18 cellular contexts compared by ENCODE assay signal in genomic region chr1:91879739-91880138, GRCh38.
"Had no signal": no experiment of that assay in that cellular context is flagged by ENCODE, and none has a peak within 500 bp of the region (broad histone marks: within the 10 kb centered on the region; RNA-seq: fewer than 3 reads in every experiment).

No MANE protein-coding gene starts in this region.

- DNase-seq: activated CD4-positive, alpha-beta memory T cell treated with anti-CD3 and anti-CD28 coated beads, Interleukin-2, amount 10 ng/mL, durations not matched to agents 7 days and 5 days; activated CD4-positive, alpha-beta T cell treated with anti-CD3 and anti-CD28 coated beads for 4 hours; activated gamma-delta T cell; activated T-cell treated with anti-CD3 and anti-CD28 coated beads, Interleukin-2, amount 50 U/mL, for 4 hours; brain microvascular endothelial cell; cortex of kidney; effector CD8-positive, alpha-beta T cell; stimulated activated CD4-positive, alpha-beta T cell treated with anti-CD3 and anti-CD28 coated beads, Interleukin-1b, Interleukin-23, amount 100 ng/mL, for 48 hours; stomach; T-helper 2 cell; upper lobe of right lung had no signal

- H2AFZ ChIP-seq: parathyroid adenoma had no signal

- H3K27me3 ChIP-seq: brain microvascular endothelial cell, gastroesophageal sphincter, upper lobe of right lung had no signal

- H3K36me3 ChIP-seq: brain microvascular endothelial cell, gastroesophageal sphincter, stomach, thoracic aorta, upper lobe of right lung had no signal

- H3K36me3 Mint-ChIP-seq: WTC11 had no signal

- H3K27ac Mint-ChIP-seq: activated CD4-positive, alpha-beta memory T cell treated with anti-CD3 and anti-CD28 coated beads, Interleukin-2, amount 10 ng/mL, durations not matched to agents 7 days and 5 days; activated naive CD4-positive, alpha-beta T cell treated with anti-CD3 and anti-CD28 coated beads, Interleukin-2, amount 50 U/mL, for 72 hours; WTC11 had no signal

- H3K9me3 Mint-ChIP-seq: activated CD4-positive, alpha-beta memory T cell treated with anti-CD3 and anti-CD28 coated beads, Interleukin-2, amount 10 ng/mL, durations not matched to agents 7 days and 5 days; activated naive CD4-positive, alpha-beta T cell treated with anti-CD3 and anti-CD28 coated beads, Interleukin-2, amount 50 U/mL, for 72 hours; activated T-cell treated with anti-CD3 and anti-CD28 coated beads, Interleukin-2, amount 50 U/mL, for 4 hours; WTC11 had no signal

- ATAC-seq: activated naive CD4-positive, alpha-beta T cell treated with anti-CD3 and anti-CD28 coated beads, Interleukin-2, amount 50 U/mL, for 72 hours; activated T-cell treated with anti-CD3 and anti-CD28 coated beads, Interleukin-2, amount 50 U/mL, for 4 hours; gastroesophageal sphincter; left lobe of liver; upper lobe of right lung; WTC11 had no signal

- H3K4me1 ChIP-seq: parathyroid adenoma had no signal

- FAIRE-seq: islet of Langerhans had no signal

- H3K9me3 ChIP-seq: gastroesophageal sphincter, stomach, thoracic aorta, upper lobe of right lung had no signal

- H3K27ac ChIP-seq: brain microvascular endothelial cell, parathyroid adenoma, stomach, thoracic aorta, upper lobe of right lung had no signal

- H3K4me3 Mint-ChIP-seq: activated CD4-positive, alpha-beta memory T cell treated with anti-CD3 and anti-CD28 coated beads, Interleukin-2, amount 10 ng/mL, durations not matched to agents 7 days and 5 days; activated T-cell treated with anti-CD3 and anti-CD28 coated beads, Interleukin-2, amount 50 U/mL, for 4 hours; WTC11 had no signal

- H3K4me3 ChIP-seq: gastroesophageal sphincter, stomach, thoracic aorta, upper lobe of right lung had no signal

- H3K9ac ChIP-seq: parathyroid adenoma had no signal
